In genomic region chr10:119207367-119207668, GRCh38 we compare ENCODE assay signal across 8 cellular contexts. TPM values are rescaled to one million over a fixed set of nuclear protein-coding genes. Genes with fewer than 3 reads are reported as not detected.
DNase-seq lines count a peak whose midpoint lies in the region; ATAC-seq and TF ChIP-seq lines count a peak whose summit lies in the region.

TSS of gene GRK5 (plus strand) at chr10:119207571. CDS start at chr10:119207918, 347 bp downstream.

- intact Hi-C loops in CD4-positive, alpha-beta T cell (cut with DNase I, micrococcal nuclease): loop anchor here (1.0 to 10.0 kb wide), 9 partner anchors 29 to 647 kb away; partner anchors contain the start of genes PRDX3 (in 2 of the 2), RGS10 (in 1 of the 2), SFXN4 (in 1 of the 2) and TIAL1 (in 1 of the 2)

- H3K27me3 Mint-ChIP-seq in CD4-positive, alpha-beta T cell: no peaks in the 10 kb centered on the region

- no peak for TF ChIP-seq CTCF in CD4-positive, alpha-beta T cell (IDR thresholded peaks at IDR 0.05)
- TF ChIP-seq CTCF in lung (IDR thresholded peaks at IDR 0.05; ENCODE audit: control extremely low read depth, extremely low read depth): no peak

- H3K27ac Mint-ChIP-seq in CD4-positive, alpha-beta T cell: peak within 1 kb of the TSS; percentile 89

- H3K36me3 ChIP-seq in lung (ENCODE audit: control insufficient read depth in 2 of 2, insufficient read depth in 2 of 2, low read length in 2 of 2): peaks cover 0 to 1% of the 10 kb centered on the region in 2 donors

- CTCF ChIA-PET in CD4-positive, alpha-beta T cell (lab: Charles Lee): interaction anchor here (0.8 to 4.2 kb wide), 28 partner anchors 15 to 436 kb away, joined by 3 to 46 read pairs (median 6); partner anchors contain the start of gene RGS10

- peak; percentile 89 to 98 (median 93) for DNase-seq in CD4-positive, alpha-beta T cell
- DNase-seq in HPDE6-E6E7 (ENCODE audit: extremely low spot score) (peak; percentile 96), NK-92 (lab: John Stamatoyannopoulos, UW; ENCODE audit: unreplicated experiment) (peak; percentile 87), lung (ENCODE audit: low spot score) (peak; percentile 89)
- DNase-seq in activated CD8-positive, alpha-beta memory T cell treated with anti-CD3 and anti-CD28 coated beads for 24 hours: peak; percentile 94
- DNase-seq in effector CD4-positive, alpha-beta T cell: peak; percentile 93
- peak; percentile 80 to 90 (median 90) for DNase-seq in stimulated activated CD4-positive, alpha-beta T cell treated with anti-CD3 and anti-CD28 coated beads, TNF-alpha, amount 100 ng/mL, for 4 hours (ENCODE audit: low read depth in 3 of 3)

- H3K27me3 ChIP-seq in CD4-positive, alpha-beta T cell (ENCODE audit: control insufficient read depth, insufficient read depth, low read length): no peaks in the 10 kb centered on the region
- no peaks in the 10 kb centered on the region for H3K27me3 ChIP-seq in lung (ENCODE audit: control insufficient read depth, insufficient read depth)

- H3K4me3 Mint-ChIP-seq in CD4-positive, alpha-beta T cell: peak within 1 kb of the TSS; percentile 99

- H3K4me1 ChIP-seq in lung (ENCODE audit: control insufficient read depth in 2 of 2, insufficient read depth in 2 of 2, low read length in 2 of 2): peaks cover 0 to 10% of the 10 kb centered on the region in 2 donors

- H3K36me3 Mint-ChIP-seq in CD4-positive, alpha-beta T cell (ENCODE audit: low read depth): peaks cover 14% of the 10 kb centered on the region

- peak; percentile 82 for ATAC-seq in CD4-positive, alpha-beta T cell (ENCODE audit: poor library complexity)
- ATAC-seq in GM19463 (IDR thresholded peaks at IDR 0.05; ENCODE audit: unreplicated experiment): peak; percentile 76
- peak; percentile 91 for ATAC-seq in lung (ENCODE audit: insufficient read depth, low FRiP score)

- peak within 1 kb of the TSS; percentile 95 for H3K4me3 ChIP-seq in lung

- peak within 1 kb of the TSS; percentile 88 for H3K27ac ChIP-seq in CD4-positive, alpha-beta T cell (ENCODE audit: low read depth, low read length)
- peak within 1 kb of the TSS; percentile 95 to 97 for H3K27ac ChIP-seq in lung (ENCODE audit: low read depth in 1 of 2, low read length in 1 of 2)

- H3K4me1 Mint-ChIP-seq in CD4-positive, alpha-beta T cell (ENCODE audit: low read depth): peaks cover 46% of the 10 kb centered on the region

- no peaks in the 10 kb centered on the region for H3K9me3 ChIP-seq in CD4-positive, alpha-beta T cell (ENCODE audit: control insufficient read depth, low read length)
- H3K9me3 ChIP-seq in lung (ENCODE audit: control insufficient read depth in 2 of 2, insufficient read depth in 1 of 2, low read length in 1 of 2): no peaks in the 10 kb centered on the region

- H3K9me3 Mint-ChIP-seq in CD4-positive, alpha-beta T cell: no peaks in the 10 kb centered on the region

- POLR2A ChIA-PET in CD4-positive, alpha-beta T cell (lab: Charles Lee): interaction anchor here (0.6 to 6.6 kb wide), 30 partner anchors 9 to 665 kb away, joined by 3 to 63 read pairs (median 5); partner anchors contain the start of genes BAG3, CACUL1, DENND10 and INPP5F

- 1% methylated on average over 21 to 34 of the region's 34 CpGs for WGBS in lung, 2 donors

RNA-seq across cellular contexts. Expression of gene GRK5, which starts in this region (rescaled TPM):
- total RNA-seq in CD4-positive, alpha-beta T cell: 10 to 100 TPM; 19.2 to 20.8 TPM
- total RNA-seq in lung: 10 to 100 TPM; 42.7 to 43.1 TPM
- 10 to 100 TPM; 18.5 to 37.9 TPM for polyA plus RNA-seq in lung

Comparison
In these comparisons a context has a peak if more than half of its experiments do, and no peak if none do; other contexts are left out.
1. Peak in every context shown above with its lines: DNase-seq, ATAC-seq, H3K4me3 ChIP-seq and H3K27ac ChIP-seq.